In the genomic region with DNA sequence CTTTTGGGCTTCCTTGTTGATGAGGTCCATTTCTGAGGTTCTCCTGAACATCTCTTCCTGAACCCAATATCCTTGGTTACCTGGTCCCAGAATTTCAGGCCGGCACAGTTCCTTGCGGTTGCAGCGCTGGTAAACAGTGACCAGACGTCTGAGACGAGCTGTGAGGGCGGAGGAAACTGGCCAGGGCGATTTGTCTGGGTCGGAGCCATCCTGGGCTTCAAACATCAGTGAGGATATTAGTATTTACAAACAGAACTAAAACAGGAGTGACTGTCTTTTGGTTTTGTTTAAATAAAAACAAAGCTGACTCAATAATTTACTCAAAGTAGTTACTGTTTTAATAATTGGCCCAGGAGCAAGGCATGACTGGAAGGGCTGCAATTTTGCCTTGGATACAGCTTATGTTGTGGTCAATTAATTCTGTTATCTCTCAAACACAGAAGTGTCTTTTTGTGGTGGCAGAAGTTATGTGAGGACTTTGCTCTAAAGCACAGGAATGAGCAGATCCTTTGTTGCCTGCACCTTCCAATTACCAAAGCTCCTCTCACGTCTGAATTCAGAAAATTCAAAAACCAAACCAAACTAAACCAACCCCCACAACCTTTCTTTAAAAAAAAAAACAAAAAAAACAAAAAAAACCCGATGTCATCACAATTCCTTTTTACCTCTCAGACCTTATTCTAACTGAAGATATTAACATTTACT, we compare ENCODE assay signal across 1 cellular context.
TF ChIP-seq lines count a peak whose summit lies in the region.

No MANE protein-coding gene starts in this region.

TF ChIP-seq in HepG2, 621 proteins besides CTCF, POLR2A, EP300 and RAD21 (continued from another document):
- TF ChIP-seq PBX2 (CRISPR knock-in tag; IDR thresholded peaks at IDR 0.05) (no peak), IKZF1 (IDR thresholded peaks at IDR 0.05) (no peak), POLR2AphosphoS5 (IDR thresholded peaks at IDR 0.05; ENCODE audit: low read depth, low read length) (no peak), ZNF792 (CRISPR knock-in tag; IDR thresholded peaks at IDR 0.05) (peak; percentile 18; the same call in 1 of the 2 replicates), ZMYM2 (CRISPR knock-in tag; IDR thresholded peaks at IDR 0.05) (no peak), SOX5 (CRISPR knock-in tag; IDR thresholded peaks at IDR 0.05; ENCODE audit: borderline replicate concordance) (peak; percentile 77), SAP130 (CRISPR knock-in tag; IDR thresholded peaks at IDR 0.05; ENCODE audit: low read depth) (peak; percentile 54; the same call in 1 of the 2 replicates), HNF4G (IDR thresholded peaks at IDR 0.05; ENCODE audit: borderline replicate concordance, low read depth, low read length) (peak; percentile 38), HNF4G (CRISPR knock-in tag; IDR thresholded peaks at IDR 0.05; ENCODE audit: borderline replicate concordance, low read depth) (no peak), CHD4 (IDR thresholded peaks at IDR 0.05; ENCODE audit: borderline replicate concordance, low read length) (peak; percentile 66; the same call in 1 of the 2 replicates), NONO (IDR thresholded peaks at IDR 0.05) (no peak), NONO (CRISPR knock-in tag; conservative IDR thresholded peaks at IDR 0.05) (no peak), NCOR1 (IDR thresholded peaks at IDR 0.05; ENCODE audit: borderline replicate concordance, low read length) (peak; percentile 47; the same call in 1 of the 2 replicates), FOXO1 (CRISPR knock-in tag; IDR thresholded peaks at IDR 0.05) (peak; percentile 14; the same call in 1 of the 2 replicates), KDM5A (IDR thresholded peaks at IDR 0.05; ENCODE audit: borderline replicate concordance, low read length) (peak; percentile 35; the same call in 1 of the 2 replicates), EHMT2 (IDR thresholded peaks at IDR 0.05; ENCODE audit: borderline replicate concordance, low read depth, low read length) (no peak)
- TF ChIP-seq, protein P1, sequence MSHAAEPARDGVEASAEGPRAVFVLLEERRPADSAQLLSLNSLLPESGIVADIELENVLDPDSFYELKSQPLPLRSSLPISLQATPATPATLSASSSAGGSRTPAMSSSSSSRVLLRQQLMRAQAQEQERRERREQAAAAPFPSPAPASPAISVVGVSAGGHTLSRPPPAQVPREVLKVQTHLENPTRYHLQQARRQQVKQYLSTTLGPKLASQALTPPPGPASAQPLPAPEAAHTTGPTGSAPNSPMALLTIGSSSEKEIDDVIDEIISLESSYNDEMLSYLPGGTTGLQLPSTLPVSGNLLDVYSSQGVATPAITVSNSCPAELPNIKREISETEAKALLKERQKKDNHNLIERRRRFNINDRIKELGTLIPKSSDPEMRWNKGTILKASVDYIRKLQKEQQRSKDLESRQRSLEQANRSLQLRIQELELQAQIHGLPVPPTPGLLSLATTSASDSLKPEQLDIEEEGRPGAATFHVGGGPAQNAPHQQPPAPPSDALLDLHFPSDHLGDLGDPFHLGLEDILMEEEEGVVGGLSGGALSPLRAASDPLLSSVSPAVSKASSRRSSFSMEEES (CRISPR knock-in tag; IDR thresholded peaks at IDR 0.05), result peak; percentile 7; the same call in 1 of the 2 replicates
- TF ChIP-seq, protein P2, sequence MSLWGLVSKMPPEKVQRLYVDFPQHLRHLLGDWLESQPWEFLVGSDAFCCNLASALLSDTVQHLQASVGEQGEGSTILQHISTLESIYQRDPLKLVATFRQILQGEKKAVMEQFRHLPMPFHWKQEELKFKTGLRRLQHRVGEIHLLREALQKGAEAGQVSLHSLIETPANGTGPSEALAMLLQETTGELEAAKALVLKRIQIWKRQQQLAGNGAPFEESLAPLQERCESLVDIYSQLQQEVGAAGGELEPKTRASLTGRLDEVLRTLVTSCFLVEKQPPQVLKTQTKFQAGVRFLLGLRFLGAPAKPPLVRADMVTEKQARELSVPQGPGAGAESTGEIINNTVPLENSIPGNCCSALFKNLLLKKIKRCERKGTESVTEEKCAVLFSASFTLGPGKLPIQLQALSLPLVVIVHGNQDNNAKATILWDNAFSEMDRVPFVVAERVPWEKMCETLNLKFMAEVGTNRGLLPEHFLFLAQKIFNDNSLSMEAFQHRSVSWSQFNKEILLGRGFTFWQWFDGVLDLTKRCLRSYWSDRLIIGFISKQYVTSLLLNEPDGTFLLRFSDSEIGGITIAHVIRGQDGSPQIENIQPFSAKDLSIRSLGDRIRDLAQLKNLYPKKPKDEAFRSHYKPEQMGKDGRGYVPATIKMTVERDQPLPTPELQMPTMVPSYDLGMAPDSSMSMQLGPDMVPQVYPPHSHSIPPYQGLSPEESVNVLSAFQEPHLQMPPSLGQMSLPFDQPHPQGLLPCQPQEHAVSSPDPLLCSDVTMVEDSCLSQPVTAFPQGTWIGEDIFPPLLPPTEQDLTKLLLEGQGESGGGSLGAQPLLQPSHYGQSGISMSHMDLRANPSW (CRISPR knock-in tag; IDR thresholded peaks at IDR 0.05; ENCODE audit: borderline replicate concordance), result no peak
TF ChIP-seq in HepG2: peak in this region for 52.
